ENCODE assay signal across 8 cellular contexts in the genomic region with DNA sequence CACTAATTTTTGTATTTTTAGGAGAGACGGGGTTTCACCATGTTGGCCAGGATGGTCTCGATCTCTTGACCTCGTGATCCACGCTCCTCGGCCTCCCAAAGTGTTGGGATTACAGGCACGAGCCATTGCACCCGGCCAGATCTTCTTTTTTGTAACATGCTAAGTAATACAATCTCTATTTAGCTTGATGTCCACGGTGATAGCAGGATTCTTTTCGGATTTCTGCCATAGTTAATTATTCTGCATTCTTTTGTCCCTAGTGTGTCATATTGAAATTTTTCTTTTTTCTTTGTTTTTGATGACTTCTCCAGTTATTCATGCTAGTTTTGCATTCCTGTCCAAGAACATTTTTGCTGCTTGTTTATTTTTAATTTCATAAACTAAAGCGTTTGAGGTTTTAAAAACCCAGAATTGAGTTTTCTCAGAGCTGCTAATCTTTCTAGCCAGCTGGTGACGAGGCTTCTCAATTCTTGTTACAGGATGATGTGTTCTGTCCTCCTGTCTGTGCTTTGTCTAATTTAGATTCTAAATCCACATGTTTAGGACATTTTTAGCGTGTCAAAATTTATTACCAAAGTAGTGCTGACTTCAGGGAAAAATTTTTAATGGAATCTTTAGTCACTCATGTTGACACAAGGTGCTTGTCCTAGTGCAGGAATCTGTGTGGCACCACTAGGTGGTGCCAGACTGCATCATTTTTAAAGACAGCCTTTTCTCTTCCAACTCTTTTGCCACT. TPM values are rescaled to one million over a fixed set of nuclear protein-coding genes. Genes with fewer than 3 reads are reported as not detected.
DNase-seq lines count a peak whose midpoint lies in the region; ATAC-seq and TF ChIP-seq lines count a peak whose summit lies in the region.

No MANE protein-coding gene starts in this region.

- H3K4me1 ChIP-seq in CD8-positive, alpha-beta memory T cell (ENCODE audit: insufficient read depth, low read length), result peaks cover 37% of the 10 kb centered on the region
- H3K4me1 ChIP-seq in PC-3 (ENCODE audit: insufficient read depth, low read length), result peaks cover 87% of the 10 kb centered on the region

- peak overlapping the region; percentile 77 for H3K4me2 ChIP-seq in PC-3 (ENCODE audit: low read length)

- no peak overlapping the region for H3K27ac ChIP-seq in CD8-positive, alpha-beta memory T cell (ENCODE audit: low read depth, low read length)
- peak overlapping the region; percentile 88 for H3K27ac ChIP-seq in PC-3 (ENCODE audit: low read length)

- peak; percentile 13 for ATAC-seq in PC-3
- peak; percentile 43 for ATAC-seq in activated naive CD8-positive, alpha-beta T cell treated with anti-CD3 and anti-CD28 coated beads, Interleukin-2, amount 50 U/mL, for 24 hours
- peak; percentile 59 for ATAC-seq in left ventricle myocardium superior
- ATAC-seq in HG03025 (IDR thresholded peaks at IDR 0.05; ENCODE audit: low FRiP score, unreplicated experiment), result no peak
- ATAC-seq in GM21423 (IDR thresholded peaks at IDR 0.05; ENCODE audit: unreplicated experiment), result no peak

- H3F3A ChIP-seq in PC-3 (ENCODE audit: low read length, unreplicated experiment), result peaks cover 18% of the 10 kb centered on the region

- no TSS peak for BruUV-seq in PC-3 (replicated peaks; lab: Mats Ljungman, UMichigan)

- no peak overlapping the region for H3K4me3 Mint-ChIP-seq in CD8-positive, alpha-beta memory T cell
- no peak overlapping the region for H3K4me3 Mint-ChIP-seq in activated naive CD8-positive, alpha-beta T cell treated with anti-CD3 and anti-CD28 coated beads, Interleukin-2, amount 50 U/mL, for 24 hours

- DNase-seq in CD8-positive, alpha-beta memory T cell, result peak in 3 of 5 donors; percentile 6 to 34 (median 12)
- DNase-seq in HCEC 1CT (peak; percentile 86), PC-3 (peak; percentile 83), left ventricle myocardium superior (peak; percentile 36), retinal pigment epithelial cell (ENCODE audit: low read depth) (no peak)
- peak; percentile 32 for DNase-seq in activated naive CD8-positive, alpha-beta T cell treated with anti-CD3 and anti-CD28 coated beads, Interleukin-2, amount 50 U/mL, for 24 hours

- no peaks in the 10 kb centered on the region for H4K20me1 ChIP-seq in PC-3 (ENCODE audit: low read length)

- peak overlapping the region; percentile 33 for H3K9ac ChIP-seq in PC-3 (ENCODE audit: low read length)

- no peaks in the 10 kb centered on the region for H3K36me3 ChIP-seq in CD8-positive, alpha-beta memory T cell (ENCODE audit: insufficient read depth, low read length)
- H3K36me3 ChIP-seq in PC-3 (ENCODE audit: low read depth, low read length), result 0 out of 2 replicates have a peak, but pooled peaks cover 2% of the 10 kb centered on the region

- no peak overlapping the region for H2AFZ ChIP-seq in PC-3 (ENCODE audit: low read length)

- H3K4me3 ChIP-seq in CD8-positive, alpha-beta memory T cell (ENCODE audit: low read length), result no peak overlapping the region
- peak overlapping the region; percentile 30; the same call in 1 of the 2 replicates for H3K4me3 ChIP-seq in PC-3 (ENCODE audit: low read length)
- no peak overlapping the region for H3K4me3 ChIP-seq in retinal pigment epithelial cell (ENCODE audit: low read length)

- H3K27me3 Mint-ChIP-seq in CD8-positive, alpha-beta memory T cell, result no peaks in the 10 kb centered on the region
- H3K27me3 Mint-ChIP-seq in activated naive CD8-positive, alpha-beta T cell treated with anti-CD3 and anti-CD28 coated beads, Interleukin-2, amount 50 U/mL, for 24 hours, result no peaks in the 10 kb centered on the region

- H3K27ac Mint-ChIP-seq in CD8-positive, alpha-beta memory T cell, result peak overlapping the region in 4 of 8 donors; percentile 21 to 77 (median 43)
- H3K27ac Mint-ChIP-seq in activated naive CD8-positive, alpha-beta T cell treated with anti-CD3 and anti-CD28 coated beads, Interleukin-2, amount 50 U/mL, for 24 hours, result peak overlapping the region; percentile 61

- H3K9me2 ChIP-seq in PC-3 (replicated peaks; ENCODE audit: low read length), result no peaks in the 10 kb centered on the region

- H3K4me1 Mint-ChIP-seq in CD8-positive, alpha-beta memory T cell, result peaks cover 48 to 78% (median 76%) of the 10 kb centered on the region in 3 donors
- H3K4me1 Mint-ChIP-seq in activated naive CD8-positive, alpha-beta T cell treated with anti-CD3 and anti-CD28 coated beads, Interleukin-2, amount 50 U/mL, for 24 hours, result peaks cover 55% of the 10 kb centered on the region

- no peaks in the 10 kb centered on the region for H3K9me3 Mint-ChIP-seq in CD8-positive, alpha-beta memory T cell
- no peaks in the 10 kb centered on the region for H3K9me3 Mint-ChIP-seq in activated naive CD8-positive, alpha-beta T cell treated with anti-CD3 and anti-CD28 coated beads, Interleukin-2, amount 50 U/mL, for 24 hours

- intact Hi-C loops in PC-3 (cut with micrococcal nuclease), result loop anchor here (5.0 kb wide), 1 partner anchor 33 kb away; no protein-coding TSS in a partner anchor
- intact Hi-C loops in left ventricle myocardium superior (cut with micrococcal nuclease), result no loop called here

- H3K27me3 ChIP-seq in CD8-positive, alpha-beta memory T cell (ENCODE audit: insufficient read depth, low read length, poor library complexity, severe bottlenecking), result no peaks in the 10 kb centered on the region
- H3K27me3 ChIP-seq in PC-3 (ENCODE audit: low read length), result no peaks in the 10 kb centered on the region

- H3K36me3 Mint-ChIP-seq in CD8-positive, alpha-beta memory T cell, result peaks cover 0 to 3% (median 3%) of the 10 kb centered on the region in 3 donors
- H3K36me3 Mint-ChIP-seq in activated naive CD8-positive, alpha-beta T cell treated with anti-CD3 and anti-CD28 coated beads, Interleukin-2, amount 50 U/mL, for 24 hours (ENCODE audit: low read depth), result peaks cover 2% of the 10 kb centered on the region

- H3K79me2 ChIP-seq in PC-3 (ENCODE audit: low read length), result peaks cover 85% of the 10 kb centered on the region

- no peaks in the 10 kb centered on the region for H3K9me3 ChIP-seq in CD8-positive, alpha-beta memory T cell (ENCODE audit: low read length)
- H3K9me3 ChIP-seq in PC-3 (ENCODE audit: low read length), result no peaks in the 10 kb centered on the region

- TF ChIP-seq CTCF in PC-3 (conservative IDR thresholded peaks at IDR 0.05; ENCODE audit: low read depth, low read length) (peak; percentile 84), retinal pigment epithelial cell (conservative IDR thresholded peaks at IDR 0.05; ENCODE audit: low read depth, low read length) (peak; percentile 93)

- CTCF ChIA-PET in CD8-positive, alpha-beta memory T cell (lab: Charles Lee), result interaction anchor here (0.6 to 2.0 kb wide), 12 partner anchors 11 to 380 kb away, joined by 3 to 12 read pairs (median 4); a partner anchor contains a TSS
- CTCF ChIA-PET in PC-3 (lab: Charles Lee), result interaction anchor here (0.6 kb wide), 1 partner anchor 12 kb away, joined by 3 read pairs; no protein-coding TSS in a partner anchor

- POLR2A ChIA-PET in CD8-positive, alpha-beta memory T cell (lab: Charles Lee), result no interaction called here
- POLR2A ChIA-PET in PC-3 (lab: Charles Lee; ENCODE audit: unreplicated experiment), result interaction anchor here (0.6 kb wide), 1 partner anchor 21 kb away, joined by 4 read pairs; no protein-coding TSS in a partner anchor

RNA-seq across cellular contexts. Expression of a gene that starts 21.8 kb away (rescaled TPM):
- total RNA-seq in CD8-positive, alpha-beta memory T cell, result 10 to 100 TPM; 51.6 to 53.3 TPM
- 21.4 TPM for polyA plus RNA-seq in CD8-positive, alpha-beta memory T cell
- total RNA-seq in PC-3 (2014; rRNA removed) (113 and 154 TPM in 2 replicates), left ventricle myocardium superior (53.8 TPM)

RNA-seq across cellular contexts. Expression of a gene that starts 44.3 kb away (rescaled TPM):
- total RNA-seq in CD8-positive, alpha-beta memory T cell, result 10 to 100 TPM; 39.6 to 40.3 TPM
- polyA plus RNA-seq in CD8-positive, alpha-beta memory T cell, result 52.3 TPM
- total RNA-seq in PC-3 (2014; rRNA removed) (68.8 and 75.4 TPM in 2 replicates), left ventricle myocardium superior (18.3 TPM)

Comparison
In these comparisons a context has a peak if more than half of its experiments do, and no peak if none do; other contexts are left out.
1. ATAC-seq: peak in PC-3 (single experiment), activated naive CD8-positive, alpha-beta T cell treated with anti-CD3 and anti-CD28 coated beads, Interleukin-2, amount 50 U/mL, for 24 hours (single experiment) and left ventricle myocardium superior (single experiment); none in HG03025 (single experiment) and GM21423 (single experiment).